Comparison of ENCODE assay signal across 18 cellular contexts in the genomic region with DNA sequence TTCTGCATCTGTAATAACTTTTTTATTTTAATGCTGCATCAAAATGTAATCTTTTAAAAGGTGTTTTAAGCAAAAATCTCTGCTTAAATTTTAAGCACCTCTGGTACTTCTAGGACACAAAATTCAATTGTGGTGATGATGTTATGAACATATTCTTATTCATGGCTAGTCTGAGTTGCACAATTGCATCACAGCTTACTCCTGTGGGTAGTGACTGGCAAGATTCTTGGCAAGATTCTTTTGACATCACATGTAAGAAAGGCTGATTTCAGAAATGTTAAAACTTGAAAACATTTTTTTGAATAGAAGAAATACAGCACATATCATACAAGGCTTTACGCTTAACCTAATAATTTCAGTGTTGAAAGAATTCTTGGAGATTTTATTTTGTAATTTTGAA.
"Had no signal": no experiment of that assay in that cellular context is flagged by ENCODE, and none has a peak within 500 bp of the region (broad histone marks: within the 10 kb centered on the region; RNA-seq: fewer than 3 reads in every experiment).

No MANE protein-coding gene starts in this region.

- H3K4me3 ChIP-seq: body of pancreas, right atrium auricular region, skin epidermis, tibial nerve had no signal

- DNase-seq: activated CD4-positive, alpha-beta T cell treated with anti-CD3 and anti-CD28 coated beads for 48 hours; activated CD8-positive, alpha-beta T cell treated with anti-CD3 and anti-CD28 coated beads for 36 hours; activated effector memory CD4-positive, alpha-beta T cell treated with anti-CD3 and anti-CD28 coated beads, Interleukin-2, amount 50 U/mL, for 16 hours; activated T-cell treated with anti-CD3 and anti-CD28 coated beads, Interleukin-2, amount 50 U/mL, for 48 hours; amygdala; body of pancreas; cerebellar nuclear complex; effector memory CD4-positive, alpha-beta T cell; glutamatergic neuron; kidney glomerular epithelial cell; left ventricle myocardium superior; occipital lobe; stimulated activated CD4-positive, alpha-beta T cell treated with anti-CD3 and anti-CD28 coated beads, Interleukin-15, amount 100 ng/mL, for 24 hours; stimulated activated CD4-positive, alpha-beta T cell treated with anti-CD3 and anti-CD28 coated beads, Interleukin-4, amount 100 ng/mL, for 1 hour; stimulated activated naive B cell treated with anti-CD40 and anti-IgM and Interleukin-4, amounts not matched to agents 10 μg/mL and 1 μg/mL and 100 μg/mL, for 72 hours had no signal

- ATAC-seq: activated CD8-positive, alpha-beta T cell treated with anti-CD3 and anti-CD28 coated beads for 36 hours; body of pancreas; left ventricle myocardium superior; stimulated activated naive B cell treated with anti-CD40 and anti-IgM and Interleukin-4, amounts not matched to agents 10 μg/mL and 1 μg/mL and 100 μg/mL, for 72 hours had no signal
